8 cellular contexts compared by ENCODE assay signal in the genomic region with DNA sequence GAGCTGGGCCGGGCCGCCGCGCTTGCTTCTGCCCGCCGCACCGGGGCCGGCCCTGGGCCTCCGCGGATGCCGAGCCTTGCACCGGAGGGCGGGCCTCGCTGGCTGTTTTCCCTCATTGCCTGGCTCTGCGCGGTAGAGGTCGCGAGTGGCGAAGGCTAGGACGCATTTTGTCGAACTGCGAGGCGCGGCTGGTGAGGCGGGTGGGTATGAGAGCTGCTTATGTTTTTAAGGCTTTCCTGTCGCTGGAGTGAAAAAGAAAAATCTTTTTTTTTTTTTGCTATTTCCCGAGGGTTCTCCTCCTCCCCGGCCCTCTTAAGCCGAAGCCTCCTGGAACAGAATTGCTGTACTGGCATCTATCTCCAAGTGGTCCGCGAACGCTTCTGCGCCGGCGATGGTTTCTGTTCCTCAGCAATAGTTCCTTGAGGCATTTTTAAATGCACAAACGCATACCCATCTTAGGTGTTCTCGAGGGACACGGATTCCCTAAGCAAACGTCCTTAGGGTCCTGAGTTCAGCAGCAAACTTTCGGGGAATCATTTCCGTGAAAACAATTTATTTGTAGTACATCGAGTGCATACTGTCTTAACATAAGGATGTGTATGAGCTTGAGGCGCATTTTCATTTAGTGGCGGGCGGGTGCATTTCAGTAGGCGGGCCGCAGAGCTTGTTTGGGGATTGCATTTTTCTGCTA. TPM values are rescaled to one million over a fixed set of nuclear protein-coding genes. Genes with fewer than 3 reads are reported as not detected.
DNase-seq lines count a peak whose midpoint lies in the region; ATAC-seq, FAIRE-seq and TF ChIP-seq lines count a peak whose summit lies in the region.

No MANE protein-coding gene starts in this region.

- POLR2A ChIA-PET in BJ (lab: Charles Lee) = interaction anchor here (0.6 kb wide), 3 partner anchors 15 to 300 kb away, joined by 3 to 7 read pairs (median 5); no protein-coding TSS in a partner anchor
- POLR2A ChIA-PET in activated CD8-positive, alpha-beta T cell treated with anti-CD3 and anti-CD28 coated beads for 36 hours (lab: Charles Lee) = interaction anchor here (0.6 to 2.3 kb wide), 20 partner anchors 10 to 336 kb away, joined by 3 to 10 read pairs (median 3); partner anchors contain the start of gene AMN1
- POLR2A ChIA-PET in H1 (lab: Charles Lee; ENCODE audit: partially characterized antibody) = interaction anchor here (0.7 to 2.5 kb wide), 12 partner anchors 9 to 317 kb away, joined by 3 to 10 read pairs (median 4); partner anchors contain the start of genes AMN1 and BICD1

- no peaks in the 10 kb centered on the region for H3K27me3 Mint-ChIP-seq in activated CD8-positive, alpha-beta T cell treated with anti-CD3 and anti-CD28 coated beads for 36 hours

- H3K9ac ChIP-seq in H1 (replicated peaks in 1 of 4; ENCODE audit: extremely low read depth in 1 of 4, low read depth in 3 of 4, low read length in 3 of 4) = peak overlapping the region; percentile 52 to 89 (median 82)

- peak overlapping the region; percentile 55 for H3K4me3 ChIP-seq in BJ (ENCODE audit: low read depth, low read length)
- H3K4me3 ChIP-seq in H1 (ENCODE audit: extremely low read depth in 1 of 4, insufficient read depth in 2 of 4, low read depth in 3 of 4, low read length in 4 of 4) = peak overlapping the region; percentile 79 to 88 (median 85)
- peak overlapping the region; percentile 67 for H3K4me3 ChIP-seq in mesodermal cell (ENCODE audit: extremely low read depth, insufficient read depth, low read length, poor library complexity, severe bottlenecking)

- peak; percentile 11; the same call in 1 of the 2 replicates for TF ChIP-seq CTCF in BJ (IDR thresholded peaks at IDR 0.05; ENCODE audit: insufficient read depth, low read depth, low read length)
- TF ChIP-seq CTCF in activated CD8-positive, alpha-beta T cell treated with anti-CD3 and anti-CD28 coated beads for 36 hours (IDR thresholded peaks at IDR 0.05) = peak; percentile 14
- TF ChIP-seq CTCF in H1 (IDR thresholded peaks at IDR 0.05; ENCODE audit: control extremely low read depth in 1 of 3, insufficient read depth in 1 of 3, low read depth in 1 of 3, low read length in 3 of 3) = peak in 1 of 3 experiments; percentile 8; a peak in 1 of 4 replicates

- peaks cover 25% of the 10 kb centered on the region for H3K9me3 Mint-ChIP-seq in activated CD8-positive, alpha-beta T cell treated with anti-CD3 and anti-CD28 coated beads for 36 hours

- peak overlapping the region; percentile 90 for H4K91ac ChIP-seq in H1 (replicated peaks; ENCODE audit: insufficient read length, low read length)

- peak overlapping the region; percentile 83 for H3K4me3 Mint-ChIP-seq in activated CD8-positive, alpha-beta T cell treated with anti-CD3 and anti-CD28 coated beads for 36 hours

- H2BK120ac ChIP-seq in H1 (replicated peaks; ENCODE audit: low read depth, low read length) = no peak overlapping the region

- peak overlapping the region; percentile 97 for H3K27ac Mint-ChIP-seq in activated CD8-positive, alpha-beta T cell treated with anti-CD3 and anti-CD28 coated beads for 36 hours

- peak overlapping the region; percentile 29; the same call in 1 of the 2 replicates for H2BK12ac ChIP-seq in H1 (ENCODE audit: low read depth, low read length)

- H3K36me3 ChIP-seq in BJ (ENCODE audit: control insufficient read depth, insufficient read depth, low read length) = 0 out of 2 replicates have a peak, but pooled peaks cover 1% of the 10 kb centered on the region
- H3K36me3 ChIP-seq in H1 (ENCODE audit: control insufficient read depth in 2 of 4, insufficient read depth in 4 of 4, low read length in 3 of 4) = peaks cover 0 to 38% (median 11%) of the 10 kb centered on the region in 4 experiments; a peak in 3 of 8 replicates
- peaks cover 44% of the 10 kb centered on the region for H3K36me3 ChIP-seq in mesodermal cell (ENCODE audit: control insufficient read depth, insufficient read depth, low read length)

- TF ChIP-seq EP300 in H1 (IDR thresholded peaks at IDR 0.05; ENCODE audit: borderline replicate concordance in 1 of 2, low read depth in 2 of 2, low read length in 2 of 2) = no peak

- CTCF ChIA-PET in BJ (lab: Yijun Ruan, JAX) = interaction anchor here (0.6 to 1.6 kb wide), 5 partner anchors 9 to 713 kb away, joined by 3 to 4 read pairs (median 3); no protein-coding TSS in a partner anchor
- CTCF ChIA-PET in activated CD8-positive, alpha-beta T cell treated with anti-CD3 and anti-CD28 coated beads for 36 hours (lab: Charles Lee) = interaction anchor here (0.7 to 3.8 kb wide), 8 partner anchors 9 to 352 kb away, joined by 3 to 17 read pairs (median 4); no protein-coding TSS in a partner anchor
- CTCF ChIA-PET in H1 (lab: Charles Lee; ENCODE audit: partially characterized antibody) = interaction anchor here (0.6 to 1.2 kb wide), 2 partner anchors 96 to 144 kb away, joined by 4 to 5 read pairs; no protein-coding TSS in a partner anchor

- H3K9me3 ChIP-seq in H1 (ENCODE audit: insufficient read depth in 2 of 2, low read depth in 1 of 2, low read length in 1 of 2) (no peaks in the 10 kb centered on the region), mesodermal cell (ENCODE audit: control insufficient read depth, low read length) (no peaks in the 10 kb centered on the region)

- peaks cover 63% of the 10 kb centered on the region for H3K36me3 Mint-ChIP-seq in activated CD8-positive, alpha-beta T cell treated with anti-CD3 and anti-CD28 coated beads for 36 hours (ENCODE audit: low read depth)

- H3K27ac ChIP-seq in H1 (ENCODE audit: low read depth, low read length) (peak overlapping the region; percentile 64; the same call in 1 of the 2 replicates), mesodermal cell (ENCODE audit: low read depth, low read length, severe bottlenecking) (peak overlapping the region; percentile 87)

- H2BK5ac ChIP-seq in H1 (ENCODE audit: low read depth, low read length) = 0 out of 2 replicates have a peak overlapping the region, but pooled peaks have one; percentile 63

- no peak overlapping the region for H2BK15ac ChIP-seq in H1 (ENCODE audit: low read length)

- H3K14ac ChIP-seq in H1 (ENCODE audit: insufficient read length) = no peak overlapping the region

- peak overlapping the region; percentile 77 for H3K56ac ChIP-seq in H1 (replicated peaks; ENCODE audit: insufficient read length, low read depth, low read length)

- H3K4me1 Mint-ChIP-seq in activated CD8-positive, alpha-beta T cell treated with anti-CD3 and anti-CD28 coated beads for 36 hours (ENCODE audit: low read depth) = peaks cover 62% of the 10 kb centered on the region

- H4K8ac ChIP-seq in H1 (ENCODE audit: extremely low read depth, insufficient read depth, low read length) = peak overlapping the region; percentile 71; the same call in 1 of the 2 replicates

- H3K4ac ChIP-seq in H1 (replicated peaks; ENCODE audit: insufficient read length, low read depth, low read length) = peak overlapping the region; percentile 87

- H3K23me2 ChIP-seq in H1 (ENCODE audit: low read depth, low read length) = peaks cover 3% of the 10 kb centered on the region

- DNase-seq in BJ (ENCODE audit: low read depth) = no peak
- DNase-seq in NCI-H460 (ENCODE audit: extremely low read depth, low read depth) = peak; percentile 31
- peak; percentile 77 for DNase-seq in activated CD8-positive, alpha-beta T cell treated with anti-CD3 and anti-CD28 coated beads for 36 hours
- no peak for DNase-seq in H1 (ENCODE audit: low read depth in 1 of 2, low spot score in 2 of 2)
- peak; percentile 49 for DNase-seq in stimulated activated CD8-positive, alpha-beta memory T cell treated with anti-CD3 and anti-CD28 coated beads, Interleukin-15, amount 100 ng/mL, for 1 hour (ENCODE audit: low read depth)

- H3K4me1 ChIP-seq in H1 (replicated peaks in 1 of 4; ENCODE audit: control insufficient read depth in 3 of 4, insufficient read depth in 4 of 4, low read length in 3 of 4) = peaks cover 0 to 16% (median 5%) of the 10 kb centered on the region in 4 experiments; a peak in 4 of 7 replicates
- H3K4me1 ChIP-seq in mesodermal cell (ENCODE audit: control insufficient read depth, insufficient read depth, low read length, poor library complexity, severe bottlenecking) = peaks cover 8% of the 10 kb centered on the region

- no peaks in the 10 kb centered on the region for H3K27me3 ChIP-seq in BJ (ENCODE audit: control insufficient read depth, insufficient read depth, low read length)
- H3K27me3 ChIP-seq in H1 (replicated peaks in 1 of 4; ENCODE audit: control insufficient read depth in 3 of 4, extremely low read depth in 1 of 4, insufficient read depth in 3 of 4, low read length in 3 of 4) = no peaks in the 10 kb centered on the region

- H3K4me2 ChIP-seq in H1 (ENCODE audit: insufficient read depth in 1 of 2, low read depth in 2 of 2, low read length in 2 of 2) = peak overlapping the region; percentile 75 to 76

- no peak overlapping the region for H2AK5ac ChIP-seq in H1 (ENCODE audit: low read depth, low read length)

- no peak overlapping the region for H3K23ac ChIP-seq in H1 (ENCODE audit: insufficient read length)

- peaks cover 0 to 6% of the 10 kb centered on the region in 2 experiments for H4K20me1 ChIP-seq in H1 (replicated peaks in 1 of 2; ENCODE audit: control insufficient read depth in 1 of 2, insufficient read depth in 2 of 2, low read length in 2 of 2)

- H3K79me2 ChIP-seq in H1 (ENCODE audit: control insufficient read depth in 1 of 2, insufficient read depth in 2 of 2, low read length in 2 of 2) = peaks cover 28 to 53% of the 10 kb centered on the region in 2 experiments

- 2% methylated on average over 39 of the region's 47 CpGs; no CpG with 5 or more reads in 1 of the 2 experiments for WGBS in H1 (ENCODE audit: extremely low coverage in 1 of 2, insufficient coverage in 1 of 2, insufficient read length in 1 of 2, insufficient replicate concordance in 2 of 2, low coverage in 1 of 2, low lambda C conversion rate in 2 of 2, missing lambda C conversion rate in 1 of 2), 2 experiments
- WGBS in mesodermal cell (ENCODE audit: insufficient coverage in 2 of 2), 2 experiments = 1% methylated on average over 30 to 42 of the region's 47 CpGs

- peak; percentile 49 for ATAC-seq in GM19023 (IDR thresholded peaks at IDR 0.05; ENCODE audit: unreplicated experiment)
- peak; percentile 46 for ATAC-seq in HG03175 (IDR thresholded peaks at IDR 0.05; ENCODE audit: unreplicated experiment)
- ATAC-seq in activated CD8-positive, alpha-beta T cell treated with anti-CD3 and anti-CD28 coated beads for 36 hours = peak; percentile 52

- 0 out of 4 replicates have a peak, but pooled peaks of 1 of the 2 experiments have one; percentile 6 for TF ChIP-seq RAD21 in H1 (IDR thresholded peaks at IDR 0.05 in 1 of 2, conservative IDR thresholded peaks at IDR 0.05 in 1 of 2; ENCODE audit: low read depth in 2 of 2, low read length in 2 of 2)

- no peak overlapping the region for H2BK20ac ChIP-seq in H1 (ENCODE audit: low read length)

- peak overlapping the region; percentile 81 for H3K18ac ChIP-seq in H1 (ENCODE audit: extremely low read depth, low read length)

- intact Hi-C loops in activated CD8-positive, alpha-beta T cell treated with anti-CD3 and anti-CD28 coated beads for 36 hours (cut with micrococcal nuclease) = loop anchor here (5.0 to 10.0 kb wide), 4 partner anchors 233 to 635 kb away; partner anchors contain the start of genes AMN1, ETFBKMT and SINHCAF

- H4K5ac ChIP-seq in H1 (ENCODE audit: insufficient read length, low read depth, low read length) = peak overlapping the region; percentile 60

- FAIRE-seq in H1 (lab: Jason Lieb, UNC) = peak; percentile 13

- no peak for TF ChIP-seq POLR2A in H1 (IDR thresholded peaks at IDR 0.05; ENCODE audit: control extremely low read depth in 1 of 2, low read depth in 2 of 2, low read length in 2 of 2)

- no peak overlapping the region for H2AFZ ChIP-seq in H1 (ENCODE audit: low read length)

- peaks cover 3% of the 10 kb centered on the region; the same call in 1 of the 2 replicates for H3K79me1 ChIP-seq in H1 (ENCODE audit: low read depth, low read length)

RNA-seq across cellular contexts. Expression of gene RESF1, which starts 0.6 kb away (rescaled TPM):
- 4.6 and 9.5 TPM in 2 replicates for polyA plus RNA-seq in BJ (2011; rRNA removed)
- polyA minus RNA-seq in BJ (2011; rRNA and poly(A)+ RNA removed) = 5.3 and 10.2 TPM in 2 replicates
- 16.8 and 21.4 TPM in 2 replicates for total RNA-seq in NCI-H460 (2014; rRNA removed; shearing (Covaris generic))
- 7.3 and 13.5 TPM in 2 replicates for polyA plus RNA-seq in NCI-H460 (2014; cell fraction: nucleus; rRNA removed)
- 10 to 100 TPM; 70.8 to 83.3 TPM for total RNA-seq in activated CD8-positive, alpha-beta T cell treated with anti-CD3 and anti-CD28 coated beads for 36 hours
- total RNA-seq in H1 (2021; fragmentation: NEBNext Ultra II Directional; extraction: Animal tissue kit (Norgen Biotek cat#: 25700)) = 116 and 128 TPM in 2 replicates
- 49.4 and 64.3 TPM in 2 replicates for polyA plus RNA-seq in H1 (2011; rRNA removed)
- 76.6 TPM for polyA plus RNA-seq in H1 (2011; cell fraction: cytosol; rRNA removed)
- 46.7 TPM for polyA plus RNA-seq in H1 (2011; cell fraction: nucleus; rRNA removed)
- 28.8 to 56.1 TPM (median 37.4 TPM) in 4 replicates for polyA plus RNA-seq in H1 (2012, experiment 1 of 2)
- 6.4 TPM for polyA plus RNA-seq in H1 (2012, experiment 2 of 2)
- polyA plus RNA-seq in H1 (2013, experiment 1 of 2) = 113 TPM
- 99.4 TPM for polyA plus RNA-seq in H1 (2013, experiment 2 of 2)
- polyA minus RNA-seq in H1 (2011; rRNA and poly(A)+ RNA removed) = 141 and 220 TPM in 2 replicates
- 61.0 TPM for polyA minus RNA-seq in H1 (2011; cell fraction: cytosol; rRNA and poly(A)+ RNA removed)
- polyA minus RNA-seq in H1 (2011; cell fraction: nucleus; rRNA and poly(A)+ RNA removed) = 332 TPM
- 81.6 TPM for polyA plus RNA-seq in mesodermal cell (2013, experiment 1 of 2)
- 102 TPM for polyA plus RNA-seq in mesodermal cell (2013, experiment 2 of 2)

Comparison
In these comparisons a context has a peak if more than half of its experiments do, and no peak if none do; other contexts are left out.
1. DNase-seq: peak in NCI-H460 (single experiment), activated CD8-positive, alpha-beta T cell treated with anti-CD3 and anti-CD28 coated beads for 36 hours (single experiment) and stimulated activated CD8-positive, alpha-beta memory T cell treated with anti-CD3 and anti-CD28 coated beads, Interleukin-15, amount 100 ng/mL, for 1 hour (single experiment); none in BJ (single experiment) and H1 (0 of 2).
2. Peak in every context shown above with its lines, with median percentiles within 50 percentile points of each other: H3K4me3 ChIP-seq and ATAC-seq.